In genomic region chr22:24240964-24241692, GRCh38 we compare ENCODE assay signal across 2 cellular contexts. TPM values are rescaled to one million over a fixed set of nuclear protein-coding genes. Genes with fewer than 3 reads are reported as not detected.
"Had no signal": no experiment of that assay in that cellular context is flagged by ENCODE, and none has a peak within 500 bp of the region (broad histone marks: within the 10 kb centered on the region; RNA-seq: fewer than 3 reads in every experiment).

No MANE protein-coding gene starts in this region.

RNA-seq across cellular contexts. Expression of gene GGT5, which starts 3.8 kb away (rescaled TPM):
- total RNA-seq: activated B cell treated with CpG ODN at 0.5 μM for 24 hours, progenitor cell of endocrine pancreas had no signal
